Comparison of ENCODE assay signal across 1 cellular context in the genomic region with DNA sequence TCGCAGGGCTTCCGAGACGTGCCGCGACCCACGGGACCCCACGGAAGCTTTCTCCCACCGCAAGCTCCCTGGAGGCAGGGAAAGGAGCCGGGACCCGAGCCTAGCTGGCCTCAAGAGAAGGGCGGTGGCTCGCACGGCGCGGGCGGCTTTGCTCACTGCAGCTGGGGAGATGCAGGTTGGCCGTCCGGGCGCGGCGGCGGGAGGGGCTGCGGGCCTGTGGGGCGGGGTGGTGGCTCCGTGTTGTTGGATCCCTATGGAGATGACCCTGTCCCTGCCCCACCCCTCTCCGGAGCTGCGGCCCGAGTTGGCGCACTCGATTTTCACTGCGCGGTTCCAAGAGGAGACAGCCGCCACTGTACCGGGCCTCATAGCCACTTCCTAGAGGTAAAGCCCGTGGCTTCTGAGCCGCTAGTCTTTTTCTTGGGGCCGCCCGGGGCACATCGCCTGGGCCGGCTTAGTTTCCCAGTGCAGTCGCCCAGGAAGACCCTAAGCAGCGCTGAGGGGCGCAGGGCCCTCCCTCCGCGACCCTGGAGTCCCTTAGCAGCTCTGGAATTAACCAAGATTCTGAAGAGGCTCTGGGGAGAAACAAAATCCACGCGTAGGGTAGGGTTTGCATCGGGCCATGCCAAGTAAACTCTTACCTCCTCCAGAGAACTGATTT.
TF ChIP-seq lines count a peak whose summit lies in the region.

ECT2L (plus strand) TSS at position 279 of the 661 bp plus-strand sequence. CDS start 17,188 bp downstream, outside the sequence.

TF ChIP-seq in K562, 482 proteins besides CTCF, POLR2A, EP300 and RAD21:
- TF ChIP-seq ZNF311 (CRISPR knock-in tag; IDR thresholded peaks at IDR 0.05) (no peak), ZNF146 (CRISPR knock-in tag; IDR thresholded peaks at IDR 0.05; ENCODE audit: unreplicated experiment) (no peak), ESRRB (CRISPR knock-in tag; IDR thresholded peaks at IDR 0.05; ENCODE audit: borderline replicate concordance) (no peak), ZNF175 (CRISPR knock-in tag; IDR thresholded peaks at IDR 0.05; ENCODE audit: low read depth) (no peak), ZBTB8A (IDR thresholded peaks at IDR 0.05; ENCODE audit: partially characterized antibody) (no peak), E2F1 (CRISPR knock-in tag; IDR thresholded peaks at IDR 0.05) (no peak), ELF2 (CRISPR knock-in tag; IDR thresholded peaks at IDR 0.05) (no peak), KDM2B (CRISPR knock-in tag; IDR thresholded peaks at IDR 0.05) (no peak), VEZF1 (CRISPR knock-in tag; IDR thresholded peaks at IDR 0.05) (no peak), TAF7 (tag; IDR thresholded peaks at IDR 0.05) (no peak), STAT5A (IDR thresholded peaks at IDR 0.05; ENCODE audit: borderline replicate concordance, low read length) (no peak), POLR3A (IDR thresholded peaks at IDR 0.05; ENCODE audit: borderline replicate concordance, extremely low read depth, insufficient read depth, insufficient read length) (no peak), POLR2AphosphoS5 (IDR thresholded peaks at IDR 0.05; ENCODE audit: control insufficient read depth, insufficient read depth, low read depth, low read length) (no peak)
- TF ChIP-seq, protein P1, sequence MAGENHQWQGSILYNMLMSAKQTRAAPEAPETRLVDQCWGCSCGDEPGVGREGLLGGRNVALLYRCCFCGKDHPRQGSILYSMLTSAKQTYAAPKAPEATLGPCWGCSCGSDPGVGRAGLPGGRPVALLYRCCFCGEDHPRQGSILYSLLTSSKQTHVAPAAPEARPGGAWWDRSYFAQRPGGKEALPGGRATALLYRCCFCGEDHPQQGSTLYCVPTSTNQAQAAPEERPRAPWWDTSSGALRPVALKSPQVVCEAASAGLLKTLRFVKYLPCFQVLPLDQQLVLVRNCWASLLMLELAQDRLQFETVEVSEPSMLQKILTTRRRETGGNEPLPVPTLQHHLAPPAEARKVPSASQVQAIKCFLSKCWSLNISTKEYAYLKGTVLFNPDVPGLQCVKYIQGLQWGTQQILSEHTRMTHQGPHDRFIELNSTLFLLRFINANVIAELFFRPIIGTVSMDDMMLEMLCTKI (IDR thresholded peaks at IDR 0.05; ENCODE audit: partially characterized antibody) = no peak
- TF ChIP-seq, protein P2, sequence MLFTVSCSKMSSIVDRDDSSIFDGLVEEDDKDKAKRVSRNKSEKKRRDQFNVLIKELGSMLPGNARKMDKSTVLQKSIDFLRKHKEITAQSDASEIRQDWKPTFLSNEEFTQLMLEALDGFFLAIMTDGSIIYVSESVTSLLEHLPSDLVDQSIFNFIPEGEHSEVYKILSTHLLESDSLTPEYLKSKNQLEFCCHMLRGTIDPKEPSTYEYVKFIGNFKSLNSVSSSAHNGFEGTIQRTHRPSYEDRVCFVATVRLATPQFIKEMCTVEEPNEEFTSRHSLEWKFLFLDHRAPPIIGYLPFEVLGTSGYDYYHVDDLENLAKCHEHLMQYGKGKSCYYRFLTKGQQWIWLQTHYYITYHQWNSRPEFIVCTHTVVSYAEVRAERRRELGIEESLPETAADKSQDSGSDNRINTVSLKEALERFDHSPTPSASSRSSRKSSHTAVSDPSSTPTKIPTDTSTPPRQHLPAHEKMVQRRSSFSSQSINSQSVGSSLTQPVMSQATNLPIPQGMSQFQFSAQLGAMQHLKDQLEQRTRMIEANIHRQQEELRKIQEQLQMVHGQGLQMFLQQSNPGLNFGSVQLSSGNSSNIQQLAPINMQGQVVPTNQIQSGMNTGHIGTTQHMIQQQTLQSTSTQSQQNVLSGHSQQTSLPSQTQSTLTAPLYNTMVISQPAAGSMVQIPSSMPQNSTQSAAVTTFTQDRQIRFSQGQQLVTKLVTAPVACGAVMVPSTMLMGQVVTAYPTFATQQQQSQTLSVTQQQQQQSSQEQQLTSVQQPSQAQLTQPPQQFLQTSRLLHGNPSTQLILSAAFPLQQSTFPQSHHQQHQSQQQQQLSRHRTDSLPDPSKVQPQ (CRISPR knock-in tag; IDR thresholded peaks at IDR 0.05; ENCODE audit: borderline replicate concordance) = no peak
